ENCODE assay signal across 20 cellular contexts in the genomic region with DNA sequence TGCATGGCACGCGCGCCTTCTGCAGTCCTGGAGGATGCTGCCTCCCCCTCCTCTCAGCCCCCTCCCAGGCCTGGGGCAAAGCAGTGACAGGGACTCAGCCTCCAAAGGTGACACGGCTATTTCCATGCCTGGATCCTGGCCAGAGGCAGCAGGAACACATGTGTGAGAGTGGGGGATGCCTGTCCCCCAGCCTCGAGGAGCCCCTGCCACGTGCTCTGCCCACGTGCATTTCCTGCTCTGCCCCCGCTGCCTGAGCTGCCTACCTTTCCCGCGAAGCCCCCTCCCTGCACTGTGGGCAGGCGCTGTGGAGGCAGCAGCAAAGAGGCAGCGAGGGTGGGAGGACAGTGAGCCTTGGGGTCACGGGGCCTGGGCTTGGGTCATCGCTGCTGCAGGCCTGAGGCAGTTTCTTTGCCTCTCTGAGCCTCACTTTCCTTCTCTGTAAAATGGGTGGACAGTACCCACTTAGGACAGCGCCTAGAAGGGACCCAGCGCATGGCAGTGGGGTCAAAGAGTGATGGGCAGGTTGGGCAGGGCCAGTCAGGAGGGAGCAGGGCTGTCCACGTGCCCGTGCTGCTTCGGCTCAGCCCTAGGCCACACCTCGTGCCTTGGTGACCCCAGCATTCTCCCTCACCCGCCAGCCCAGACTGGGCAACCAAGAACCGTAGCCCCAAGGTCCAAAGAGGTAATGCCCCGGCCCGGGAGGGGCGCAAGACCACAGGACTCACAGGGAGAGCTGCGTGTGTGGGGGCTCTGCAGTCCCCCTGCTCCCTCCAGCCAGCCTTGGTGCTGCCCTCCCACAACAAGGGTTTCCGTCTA. TPM values are rescaled to one million over a fixed set of nuclear protein-coding genes. Genes with fewer than 3 reads are reported as not detected.
"Had no signal": no experiment of that assay in that cellular context is flagged by ENCODE, and none has a peak within 500 bp of the region (broad histone marks: within the 10 kb centered on the region; RNA-seq: fewer than 3 reads in every experiment).

No MANE protein-coding gene starts in this region.

- DNase-seq: activated CD4-positive, alpha-beta T cell treated with anti-CD3 and anti-CD28 coated beads, Interleukin-2, amount 10 ng/mL, durations not matched to agents 7 days and 5 days; activated CD8-positive, alpha-beta T cell treated with anti-CD3 and anti-CD28 coated beads, Interleukin-2, amount 10 ng/mL, durations not matched to agents 7 days and 5 days; activated naive CD4-positive, alpha-beta T cell treated with Interleukin-2 at 50 U/mL for 16 hours; activated naive CD8-positive, alpha-beta T cell treated with anti-CD3 and anti-CD28 coated beads, Interleukin-2, amount 10 ng/mL, durations not matched to agents 7 days and 5 days; activated T-cell treated with anti-CD3 and anti-CD28 coated beads, Interleukin-2, amount 50 U/mL, for 24 hours; central memory CD4-positive, alpha-beta T cell; erythroblast; foreskin melanocyte; glutamatergic neuron; hippocampal formation; islet precursor cell; posterior cingulate gyrus; stimulated activated naive B cell treated with anti-CD40 and anti-IgM and Interleukin-4, amounts not matched to agents 10 μg/mL and 1 μg/mL and 100 μg/mL, for 72 hours; T1000; thyroid gland had no signal

- FAIRE-seq: endometrium had no signal

- H3K9me3 ChIP-seq: colonic mucosa, thyroid gland had no signal

- H3K36me3 ChIP-seq: colonic mucosa, thyroid gland had no signal

- ATAC-seq: activated CD4-positive, CD25-positive, alpha-beta regulatory T cell treated with anti-CD3 and anti-CD28 coated beads, Interleukin-2, amount 50 U/mL, for 24 hours; activated CD8-positive, alpha-beta T cell treated with anti-CD3 and anti-CD28 coated beads, Interleukin-2, amount 10 ng/mL, durations not matched to agents 7 days and 5 days; stimulated activated naive B cell treated with anti-CD40 and anti-IgM and Interleukin-4, amounts not matched to agents 10 μg/mL and 1 μg/mL and 100 μg/mL, for 72 hours had no signal

- H3K27ac ChIP-seq: colonic mucosa, thyroid gland had no signal

- H3K4me3 ChIP-seq: colonic mucosa, lung, thyroid gland had no signal

- H3K27me3 ChIP-seq: colonic mucosa, thyroid gland had no signal

RNA-seq across cellular contexts. Expression of a gene that starts 48.6 kb away (rescaled TPM):
- total RNA-seq: activated CD4-positive, alpha-beta T cell treated with anti-CD3 and anti-CD28 coated beads, Interleukin-2, amount 10 ng/mL, durations not matched to agents 7 days and 5 days; activated CD8-positive, alpha-beta T cell treated with anti-CD3 and anti-CD28 coated beads, Interleukin-2, amount 10 ng/mL, durations not matched to agents 7 days and 5 days; activated naive CD8-positive, alpha-beta T cell treated with anti-CD3 and anti-CD28 coated beads, Interleukin-2, amount 10 ng/mL, durations not matched to agents 7 days and 5 days; activated T-helper 2 cell treated with anti-CD3 and anti-CD28 coated beads, Interferon-gamma antibody, Interleukin-2, Interleukin-4, amounts not matched to agents 10 μg/mL and 5 μg/mL and 100 μg/mL, durations not matched to agents 14 hours and 24 hours and 36 hours had no signal
